In the genomic region with DNA sequence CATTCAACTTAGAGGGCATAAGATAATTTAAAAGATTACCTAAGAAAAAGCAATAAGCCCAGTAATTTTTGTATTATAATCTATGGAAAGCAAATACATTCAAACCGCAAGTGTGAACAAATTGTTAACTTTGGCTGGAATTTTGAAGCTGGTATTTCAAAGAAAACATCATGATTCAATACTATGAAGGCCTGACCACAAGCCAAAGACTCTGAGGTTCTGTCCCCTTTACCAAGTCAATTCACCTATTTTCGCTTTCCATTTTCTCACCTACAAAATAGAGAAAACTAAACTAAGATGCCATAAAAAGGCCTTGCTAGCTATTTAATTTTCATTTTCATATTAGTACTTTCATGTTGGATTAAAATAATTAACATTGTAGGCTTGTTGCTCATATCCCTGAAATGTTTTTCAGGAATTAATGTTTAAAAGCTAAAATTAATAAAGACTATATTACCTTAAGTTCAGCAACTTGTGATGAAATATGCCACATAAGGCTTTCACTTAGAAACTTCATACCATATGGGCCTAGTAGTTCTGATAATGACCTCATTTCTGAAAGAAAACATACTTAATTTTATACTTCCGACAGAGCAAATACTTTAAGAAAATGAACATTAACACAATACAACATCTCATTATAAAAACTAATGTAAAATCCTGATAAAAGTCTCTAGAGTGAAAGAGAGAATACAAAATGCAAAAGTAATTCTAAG, we compare ENCODE assay signal across 14 cellular contexts.
DNase-seq lines count a peak whose midpoint lies in the region; ATAC-seq and TF ChIP-seq lines count a peak whose summit lies in the region.
"Had no signal": no experiment of that assay in that cellular context is flagged by ENCODE, and none has a peak within 500 bp of the region (broad histone marks: within the 10 kb centered on the region; RNA-seq: fewer than 3 reads in every experiment).

No MANE protein-coding gene starts in this region.

- peak overlapping the region; percentile 47 for H3K27ac Mint-ChIP-seq in activated CD4-positive, alpha-beta memory T cell treated with anti-CD3 and anti-CD28 coated beads, Interleukin-2, amount 10 ng/mL, durations not matched to agents 7 days and 5 days
- no peak overlapping the region for H3K27ac Mint-ChIP-seq in activated CD4-positive, alpha-beta memory T cell treated with anti-CD3 and anti-CD28 coated beads for 36 hours
- H3K27ac Mint-ChIP-seq: neural progenitor cell had no signal

- CTCF ChIA-PET in activated CD4-positive, alpha-beta memory T cell treated with anti-CD3 and anti-CD28 coated beads, Interleukin-2, amount 10 ng/mL, durations not matched to agents 7 days and 5 days (lab: Charles Lee), result interaction anchor here (2.1 to 2.5 kb wide), 2 partner anchors 10 to 28 kb away, joined by 9 read pairs; no protein-coding TSS in a partner anchor
- CTCF ChIA-PET in activated CD4-positive, alpha-beta memory T cell treated with anti-CD3 and anti-CD28 coated beads for 36 hours (lab: Charles Lee), result interaction anchor here (0.9 kb wide), 1 partner anchor 286 kb away, joined by 3 read pairs; no protein-coding TSS in a partner anchor

- peaks cover 68% of the 10 kb centered on the region for H3K36me3 ChIP-seq in SK-N-MC (ENCODE audit: insufficient read depth, low read length)
- peaks cover 39% of the 10 kb centered on the region for H3K36me3 ChIP-seq in smooth muscle cell (ENCODE audit: low read depth)
- peaks cover 24 to 27% of the 10 kb centered on the region in 2 donors for H3K36me3 ChIP-seq in thyroid gland

- TF ChIP-seq CTCF in smooth muscle cell (IDR thresholded peaks at IDR 0.05; ENCODE audit: borderline replicate concordance, insufficient read depth, poor library complexity, severe bottlenecking), result no peak
- no peak for TF ChIP-seq CTCF in thyroid gland (IDR thresholded peaks at IDR 0.05)

- no peak for TF ChIP-seq POLR2A in thyroid gland (IDR thresholded peaks at IDR 0.05)

- peaks cover 8% of the 10 kb centered on the region for H3K36me3 Mint-ChIP-seq in activated CD4-positive, alpha-beta memory T cell treated with anti-CD3 and anti-CD28 coated beads, Interleukin-2, amount 10 ng/mL, durations not matched to agents 7 days and 5 days (ENCODE audit: low read depth)
- peaks cover 17% of the 10 kb centered on the region for H3K36me3 Mint-ChIP-seq in activated CD4-positive, alpha-beta memory T cell treated with anti-CD3 and anti-CD28 coated beads for 36 hours

- peaks cover 6% of the 10 kb centered on the region for H3F3A ChIP-seq in smooth muscle cell (ENCODE audit: low read depth)

- H3K79me2 ChIP-seq in smooth muscle cell (ENCODE audit: low read depth), result peaks cover 22% of the 10 kb centered on the region

- no peak overlapping the region for H2AFZ ChIP-seq in smooth muscle cell (ENCODE audit: low read depth)
- H2AFZ ChIP-seq: neural progenitor cell had no signal

- no peak overlapping the region for H3K4me3 Mint-ChIP-seq in activated CD4-positive, alpha-beta memory T cell treated with anti-CD3 and anti-CD28 coated beads, Interleukin-2, amount 10 ng/mL, durations not matched to agents 7 days and 5 days
- no peak overlapping the region for H3K4me3 Mint-ChIP-seq in activated CD4-positive, alpha-beta memory T cell treated with anti-CD3 and anti-CD28 coated beads for 36 hours
- H3K4me3 Mint-ChIP-seq: neural progenitor cell had no signal

- intact Hi-C loops in activated CD4-positive, alpha-beta memory T cell treated with anti-CD3 and anti-CD28 coated beads for 36 hours (cut with micrococcal nuclease), result loop anchor here (5.0 kb wide), 1 partner anchor 85 kb away; the partner anchor contains the start of gene NCKAP1
- intact Hi-C loops in thyroid gland (cut with DNase I), result no loop called here

- 98% methylated on average over 3 of the region's 3 CpGs for whole genome bisulfite sequencing in smooth muscle cell (ENCODE audit: low lambda C conversion rate)
- 90 to 94% methylated on average over 3 of the region's 3 CpGs for WGBS in thyroid gland, 2 donors

- peaks cover 24% of the 10 kb centered on the region for H4K20me1 ChIP-seq in smooth muscle cell (ENCODE audit: low read depth)

- POLR2A ChIA-PET in activated CD4-positive, alpha-beta memory T cell treated with anti-CD3 and anti-CD28 coated beads, Interleukin-2, amount 10 ng/mL, durations not matched to agents 7 days and 5 days (lab: Charles Lee), result interaction anchor here (1.1 kb wide), 2 partner anchors 53 to 239 kb away, joined by 3 read pairs; no protein-coding TSS in a partner anchor
- POLR2A ChIA-PET in activated CD4-positive, alpha-beta memory T cell treated with anti-CD3 and anti-CD28 coated beads for 36 hours (lab: Charles Lee), result no interaction called here

- no peaks in the 10 kb centered on the region for H3K27me3 Mint-ChIP-seq in activated CD4-positive, alpha-beta memory T cell treated with anti-CD3 and anti-CD28 coated beads, Interleukin-2, amount 10 ng/mL, durations not matched to agents 7 days and 5 days
- H3K27me3 Mint-ChIP-seq in activated CD4-positive, alpha-beta memory T cell treated with anti-CD3 and anti-CD28 coated beads for 36 hours, result no peaks in the 10 kb centered on the region

- peak; percentile 22 for DNase-seq in activated CD4-positive, alpha-beta memory T cell treated with anti-CD3 and anti-CD28 coated beads, Interleukin-2, amount 10 ng/mL, durations not matched to agents 7 days and 5 days
- no peak for DNase-seq in activated CD4-positive, alpha-beta memory T cell treated with anti-CD3 and anti-CD28 coated beads for 36 hours
- DNase-seq in SK-N-MC (ENCODE audit: low read depth, low spot score) (no peak), smooth muscle cell (lab: John Stamatoyannopoulos, UW; ENCODE audit: unreplicated experiment) (no peak), DMS53 (lab: John Stamatoyannopoulos, UW) (no peak), thyroid gland (no peak), C1 segment of cervical spinal cord (lab: John Stamatoyannopoulos, UW) (no peak)
- DNase-seq: kidney glomerular epithelial cell; NCI-H774; stimulated activated CD4-positive, alpha-beta T cell treated with anti-CD3 and anti-CD28 coated beads, Interleukin-2, amount 100 ng/mL, for 48 hours; SW 1271 had no signal

- no peaks in the 10 kb centered on the region for H3K9me3 Mint-ChIP-seq in activated CD4-positive, alpha-beta memory T cell treated with anti-CD3 and anti-CD28 coated beads, Interleukin-2, amount 10 ng/mL, durations not matched to agents 7 days and 5 days
- H3K9me3 Mint-ChIP-seq in activated CD4-positive, alpha-beta memory T cell treated with anti-CD3 and anti-CD28 coated beads for 36 hours, result no peaks in the 10 kb centered on the region
- H3K9me3 Mint-ChIP-seq: neural progenitor cell had no signal

- H3K27me3 ChIP-seq in smooth muscle cell (ENCODE audit: low read depth), result no peaks in the 10 kb centered on the region
- no peaks in the 10 kb centered on the region for H3K27me3 ChIP-seq in thyroid gland
- H3K27me3 ChIP-seq: neural progenitor cell had no signal

- H3K27ac ChIP-seq in SK-N-MC, result peak overlapping the region; percentile 81; the same call in 1 of the 2 replicates
- peak overlapping the region; percentile 30 for H3K27ac ChIP-seq in smooth muscle cell (ENCODE audit: low read depth)
- H3K27ac ChIP-seq in thyroid gland, result no peak overlapping the region
- H3K27ac ChIP-seq: A549, neural progenitor cell had no signal

- peaks cover 42% of the 10 kb centered on the region for H3K4me1 Mint-ChIP-seq in activated CD4-positive, alpha-beta memory T cell treated with anti-CD3 and anti-CD28 coated beads, Interleukin-2, amount 10 ng/mL, durations not matched to agents 7 days and 5 days
- peaks cover 5% of the 10 kb centered on the region for H3K4me1 Mint-ChIP-seq in activated CD4-positive, alpha-beta memory T cell treated with anti-CD3 and anti-CD28 coated beads for 36 hours (ENCODE audit: low read depth)

- H3K4me2 ChIP-seq in smooth muscle cell, result no peak overlapping the region
- H3K4me2 ChIP-seq: A549, neural progenitor cell had no signal

- H3K4me1 ChIP-seq in smooth muscle cell (ENCODE audit: low read depth) (peaks cover 12% of the 10 kb centered on the region), thyroid gland (peaks cover 2 to 3% of the 10 kb centered on the region in 2 donors)

- H3K9me3 ChIP-seq in SK-N-MC (ENCODE audit: low read depth, low read length) (no peaks in the 10 kb centered on the region), smooth muscle cell (replicated peaks; ENCODE audit: low read depth) (no peaks in the 10 kb centered on the region), thyroid gland (no peaks in the 10 kb centered on the region)
- H3K9me3 ChIP-seq: A549 had no signal

- peak; percentile 56 for ATAC-seq in HG02588 (IDR thresholded peaks at IDR 0.05; ENCODE audit: unreplicated experiment)
- ATAC-seq: A549 had no signal

- H3K9ac ChIP-seq in SK-N-MC (ENCODE audit: insufficient read length) (no peak overlapping the region), smooth muscle cell (ENCODE audit: low read depth) (no peak overlapping the region)
- H3K9ac ChIP-seq: neural progenitor cell had no signal

- H3K4me3 ChIP-seq in SK-N-MC (peak overlapping the region; percentile 34; the same call in 1 of the 2 replicates), smooth muscle cell (no peak overlapping the region), thyroid gland (replicated peaks in 1 of 3) (no peak overlapping the region)
- H3K4me3 ChIP-seq: A549, neural progenitor cell had no signal

Comparison
In these comparisons a context has a peak if more than half of its experiments do, and no peak if none do; other contexts are left out.
1. H3K27ac ChIP-seq: peak in SK-N-MC (single experiment) and smooth muscle cell (single experiment); none in thyroid gland (0 of 3).